Comparison of ENCODE assay signal across 16 cellular contexts in genomic region chr7:37283701-37284100, GRCh38.
"Had no signal": no experiment of that assay in that cellular context is flagged by ENCODE, and none has a peak within 500 bp of the region (broad histone marks: within the 10 kb centered on the region; RNA-seq: fewer than 3 reads in every experiment).

No MANE protein-coding gene starts in this region.

- H3K27me3 ChIP-seq: right lobe of liver, SJSA1 had no signal

- H3K27me3 Mint-ChIP-seq: activated B cell treated with CpG ODN at 0.5 μM for 24 hours; activated naive CD8-positive, alpha-beta T cell treated with anti-CD3 and anti-CD28 coated beads for 36 hours; stimulated activated naive CD8-positive, alpha-beta T cell treated with anti-CD3 and anti-CD28 coated beads, Interleukin-15, amount 100 ng/mL, for 72 hours had no signal

- ATAC-seq: esophagus mucosa; stimulated activated naive CD8-positive, alpha-beta T cell treated with anti-CD3 and anti-CD28 coated beads, Interleukin-15, amount 100 ng/mL, for 72 hours had no signal

- DNase-seq: activated B cell treated with CpG ODN at 0.5 μM for 24 hours; activated CD4-positive, alpha-beta T cell treated with anti-CD3 and anti-CD28 coated beads, Interleukin-2, amount 50 U/mL, for 1 hour; activated CD8-positive, alpha-beta memory T cell treated with anti-CD3 and anti-CD28 coated beads for 24 hours; activated naive CD8-positive, alpha-beta T cell treated with anti-CD3 and anti-CD28 coated beads for 36 hours; anterior cingulate cortex; kidney; psoas muscle; right lobe of liver; stimulated activated naive CD8-positive, alpha-beta T cell treated with anti-CD3 and anti-CD28 coated beads, Interleukin-15, amount 100 ng/mL, for 72 hours; SW 1271 had no signal

- H3K4me3 ChIP-seq: lung, psoas muscle, right lobe of liver, SJSA1, smooth muscle cell had no signal

- H3K36me3 ChIP-seq: right lobe of liver, SJSA1 had no signal

- H3K27ac ChIP-seq: psoas muscle, right lobe of liver, SJSA1 had no signal

- H3K27ac Mint-ChIP-seq: activated B cell treated with CpG ODN at 0.5 μM for 24 hours; activated naive CD8-positive, alpha-beta T cell treated with anti-CD3 and anti-CD28 coated beads for 36 hours; mesothelial cell of epicardium had no signal

- H3K4me1 ChIP-seq: psoas muscle, SJSA1 had no signal

- H3K4me3 Mint-ChIP-seq: activated B cell treated with CpG ODN at 0.5 μM for 24 hours; activated naive CD8-positive, alpha-beta T cell treated with anti-CD3 and anti-CD28 coated beads for 36 hours; activated T-helper 1 cell treated with anti-CD3 and anti-CD28 coated beads, Interleukin-12 subunit alpha, Interleukin-12 subunit beta, Interleukin-2, Interleukin-4 antibody, amounts not matched to agents 30 ng/mL and 10 ng/mL and 1 ng/mL, durations not matched to agents 14 hours and 24 hours and 36 hours; mesothelial cell of epicardium; stimulated activated naive CD8-positive, alpha-beta T cell treated with anti-CD3 and anti-CD28 coated beads, Interleukin-15, amount 100 ng/mL, for 72 hours had no signal

- H3K9me3 ChIP-seq: psoas muscle, right lobe of liver, SJSA1 had no signal

- H3K9me3 Mint-ChIP-seq: activated naive CD8-positive, alpha-beta T cell treated with anti-CD3 and anti-CD28 coated beads for 36 hours; activated T-helper 1 cell treated with anti-CD3 and anti-CD28 coated beads, Interleukin-12 subunit alpha, Interleukin-12 subunit beta, Interleukin-2, Interleukin-4 antibody, amounts not matched to agents 30 ng/mL and 10 ng/mL and 1 ng/mL, durations not matched to agents 14 hours and 24 hours and 36 hours; stimulated activated naive CD8-positive, alpha-beta T cell treated with anti-CD3 and anti-CD28 coated beads, Interleukin-15, amount 100 ng/mL, for 72 hours had no signal
